Comparison of ENCODE assay signal across 9 cellular contexts in genomic region chr13:45490068-45490467, GRCh38. TPM values are rescaled to one million over a fixed set of nuclear protein-coding genes. Genes with fewer than 3 reads are reported as not detected.
DNase-seq lines count a peak whose midpoint lies in the region; FAIRE-seq and TF ChIP-seq lines count a peak whose summit lies in the region.
"Had no signal": no experiment of that assay in that cellular context is flagged by ENCODE, and none has a peak within 500 bp of the region (broad histone marks: within the 10 kb centered on the region; RNA-seq: fewer than 3 reads in every experiment).

No MANE protein-coding gene starts in this region.

- POLR2A ChIA-PET in endothelial cell of umbilical vein (lab: Charles Lee) (no interaction called here), HEK293T (lab: Yijun Ruan, JAX) (no interaction called here)

- peak; percentile 34 for DNase-seq in ELR (ENCODE audit: low read depth)
- DNase-seq in NCI-H82 treated with DMSO at 0.1 percent for 48 hours (lab: John Stamatoyannopoulos, UW; ENCODE audit: unreplicated experiment) = peak; percentile 20
- peak; percentile 14 for DNase-seq in endothelial cell of umbilical vein (ENCODE audit: low read depth, low spot score)
- no peak for DNase-seq in HEK293T (ENCODE audit: extremely low spot score)
- DNase-seq in testis = no peak
- no peak for DNase-seq in D721Med (ENCODE audit: insufficient read length, low spot score)
- no peak for DNase-seq in NCI-H1694 (lab: John Stamatoyannopoulos, UW)

- H3K9me3 ChIP-seq in endothelial cell of umbilical vein (replicated peaks; ENCODE audit: control insufficient read depth, insufficient read depth, low read length) = no peaks in the 10 kb centered on the region
- H3K9me3 ChIP-seq in testis = no peaks in the 10 kb centered on the region

- no peak overlapping the region for H3K9ac ChIP-seq in endothelial cell of umbilical vein (replicated peaks; ENCODE audit: extremely low read depth, insufficient read depth, low read length)

- 61 to 71% methylated on average over 1 of the region's 1 CpG for WGBS in testis, 2 donors

- intact Hi-C loops in endothelial cell of umbilical vein (cut with micrococcal nuclease) (loop anchor here (1.0 kb wide), 1 partner anchor 119 kb away; no protein-coding TSS in a partner anchor), testis (cut with DNase I; ENCODE audit: low total_unique reads) (no loop called here)

- no peaks in the 10 kb centered on the region for H3K9me1 ChIP-seq in endothelial cell of umbilical vein (replicated peaks; ENCODE audit: control insufficient read depth, extremely low read depth, insufficient read depth, low read length)

- no peak for TF ChIP-seq POLR2A in endothelial cell of umbilical vein (IDR thresholded peaks at IDR 0.05; ENCODE audit: low read depth, low read length)
- no peak for TF ChIP-seq POLR2A in testis (IDR thresholded peaks at IDR 0.05)

- no peaks in the 10 kb centered on the region for H3K27me3 ChIP-seq in endothelial cell of umbilical vein (ENCODE audit: control insufficient read depth in 2 of 2, insufficient read depth in 2 of 2, low read length in 2 of 2)
- no peaks in the 10 kb centered on the region for H3K27me3 ChIP-seq in testis

- no peaks in the 10 kb centered on the region for H4K20me1 ChIP-seq in endothelial cell of umbilical vein (replicated peaks; ENCODE audit: control insufficient read depth, extremely low read depth, insufficient read depth, low read length)

- no peak for FAIRE-seq in endothelial cell of umbilical vein (lab: Jason Lieb, UNC)
- no peak for FAIRE-seq in D721Med (lab: Jason Lieb, UNC)

- H3K36me3 ChIP-seq in endothelial cell of umbilical vein (ENCODE audit: control insufficient read depth in 2 of 2, extremely low read depth in 1 of 2, insufficient read depth in 2 of 2, low read length in 2 of 2) = peaks cover 2 to 14% of the 10 kb centered on the region in 2 experiments
- no peaks in the 10 kb centered on the region for H3K36me3 ChIP-seq in testis (ENCODE audit: low read depth, missing control alignments)

- H3K4me1 ChIP-seq in endothelial cell of umbilical vein (ENCODE audit: control insufficient read depth, extremely low read depth, insufficient read depth, low read length) (no peaks in the 10 kb centered on the region), testis (no peaks in the 10 kb centered on the region)

- H2AFZ ChIP-seq in endothelial cell of umbilical vein (ENCODE audit: low read depth, low read length) = no peak overlapping the region

- H3K79me2 ChIP-seq in endothelial cell of umbilical vein (ENCODE audit: control insufficient read depth, insufficient read depth, low read length) = no peaks in the 10 kb centered on the region

- H3K4me3 ChIP-seq in endothelial cell of umbilical vein (replicated peaks in 1 of 3; ENCODE audit: insufficient read depth in 1 of 3, low read depth in 1 of 3, low read length in 3 of 3) (no peak overlapping the region), testis (no peak overlapping the region)
- H3K4me3 ChIP-seq: lung had no signal

- H3K27ac ChIP-seq in 22Rv1 (no peak overlapping the region), endothelial cell of umbilical vein (ENCODE audit: insufficient read depth, low read depth, low read length) (no peak overlapping the region), testis (no peak overlapping the region)

- H3K4me2 ChIP-seq in endothelial cell of umbilical vein (ENCODE audit: insufficient read depth, low read length) = no peak overlapping the region

- TF ChIP-seq CTCF in 22Rv1 (IDR thresholded peaks at IDR 0.05) (peak; percentile 22; the same call in 1 of the 2 replicates), endothelial cell of umbilical vein (IDR thresholded peaks at IDR 0.05; ENCODE audit: extremely low read depth in 1 of 2, insufficient read depth in 1 of 2, low read depth in 1 of 2, low read length in 2 of 2) (no peak), testis (IDR thresholded peaks at IDR 0.05) (peak in 1 of 3 experiments; percentile 9), D721Med (IDR thresholded peaks at IDR 0.05; ENCODE audit: insufficient read depth, missing control alignments) (no peak)

- dilution Hi-C loops in endothelial cell of umbilical vein (cut with MboI; ENCODE audit: extremely low pct_ligation_motif_present, low sequenced_read_pairs) = no loop called here

- BruUV-seq in endothelial cell of umbilical vein (replicated peaks; lab: Mats Ljungman, UMichigan) = no TSS peak

- CTCF ChIA-PET in endothelial cell of umbilical vein (lab: Charles Lee) (interaction anchor here (1.4 to 3.0 kb wide), 2 partner anchors 91 to 118 kb away, joined by 3 to 11 read pairs; no protein-coding TSS in a partner anchor), HEK293T (lab: Yijun Ruan, JAX) (interaction anchor here (0.6 kb wide), 1 partner anchor 79 kb away, joined by 3 read pairs; no protein-coding TSS in a partner anchor)

TF ChIP-seq in endothelial cell of umbilical vein, 7 proteins besides CTCF, POLR2A, EP300 and RAD21:
- TF ChIP-seq EZH2 (IDR thresholded peaks at IDR 0.05; ENCODE audit: borderline replicate concordance, low read depth, low read length, severe bottlenecking) = no peak
- no peak for TF ChIP-seq FOS (IDR thresholded peaks at IDR 0.05; ENCODE audit: borderline replicate concordance, insufficient read depth, low read length)
- TF ChIP-seq POLR2AphosphoS5 (IDR thresholded peaks at IDR 0.05; ENCODE audit: insufficient read depth, low read depth, low read length) = no peak
- TF ChIP-seq MYC (IDR thresholded peaks at IDR 0.05; ENCODE audit: low read depth, low read length) = no peak
- no peak for TF ChIP-seq MAX (IDR thresholded peaks at IDR 0.05; ENCODE audit: insufficient read depth, insufficient read length)
- no peak for TF ChIP-seq JUN (IDR thresholded peaks at IDR 0.05; ENCODE audit: borderline replicate concordance, insufficient read depth, insufficient read length, low read depth)
- TF ChIP-seq GATA2 (IDR thresholded peaks at IDR 0.05; ENCODE audit: insufficient read depth, insufficient read length, low read depth, low read length) = no peak

TF ChIP-seq in HEK293T, 16 proteins besides CTCF, POLR2A, EP300 and RAD21:
- TF ChIP-seq ELF4 (IDR thresholded peaks at IDR 0.05) = no peak
- no peak for TF ChIP-seq PKNOX1 (IDR thresholded peaks at IDR 0.05)
- no peak for TF ChIP-seq CTBP1 (IDR thresholded peaks at IDR 0.05; ENCODE audit: borderline replicate concordance)
- no peak for TF ChIP-seq SUZ12 (IDR thresholded peaks at IDR 0.05)
- no peak for TF ChIP-seq FOXM1 (IDR thresholded peaks at IDR 0.05; ENCODE audit: borderline replicate concordance)
- TF ChIP-seq LEF1 (IDR thresholded peaks at IDR 0.05; ENCODE audit: borderline replicate concordance) = no peak
- TF ChIP-seq FOXA1 (IDR thresholded peaks at IDR 0.05) = no peak
- no peak for TF ChIP-seq L3MBTL2 (conservative IDR thresholded peaks at IDR 0.05)
- TF ChIP-seq FOXK2 (IDR thresholded peaks at IDR 0.05) = no peak
- no peak for TF ChIP-seq HDGF (IDR thresholded peaks at IDR 0.05; ENCODE audit: borderline replicate concordance)
- no peak for TF ChIP-seq BHLHE40 (IDR thresholded peaks at IDR 0.05; ENCODE audit: borderline replicate concordance)

RNA-seq across cellular contexts. Expression of gene COG3, which starts 25.3 kb away (rescaled TPM):
- total RNA-seq in endothelial cell of umbilical vein = 27.0 and 28.7 TPM in 2 replicates
- 17.4 and 18.9 TPM in 2 replicates for polyA plus RNA-seq in endothelial cell of umbilical vein
- 20.0 and 21.9 TPM in 2 replicates for polyA plus RNA-seq in endothelial cell of umbilical vein (2011; cell fraction: cytosol; rRNA removed)
- polyA plus RNA-seq in endothelial cell of umbilical vein (2011; cell fraction: nucleus; rRNA removed) = 64.1 and 70.9 TPM in 2 replicates
- 16.7 and 21.1 TPM in 2 replicates for polyA plus RNA-seq in endothelial cell of umbilical vein (2012)
- polyA minus RNA-seq in endothelial cell of umbilical vein = 29.5 and 32.7 TPM in 2 replicates
- 4.8 TPM for polyA minus RNA-seq in endothelial cell of umbilical vein (2011; cell fraction: cytosol; rRNA and poly(A)+ RNA removed)
- polyA minus RNA-seq in endothelial cell of umbilical vein (2011; cell fraction: nucleus; rRNA and poly(A)+ RNA removed) = 91.8 and 101 TPM in 2 replicates
- 10 to 100 TPM; 39.6 to 46.1 TPM for total RNA-seq in testis
- 22.5 TPM for polyA plus RNA-seq in testis (ENCODE audit: insufficient read depth, low read depth, low replicate concordance)

Comparison
In these comparisons a context has a peak if more than half of its experiments do, and no peak if none do; other contexts are left out.
1. DNase-seq: peak in ELR (single experiment), NCI-H82 treated with DMSO at 0.1 percent for 48 hours (single experiment) and endothelial cell of umbilical vein (single experiment); none in HEK293T (single experiment), testis (single experiment), D721Med (single experiment) and NCI-H1694 (single experiment).